ENCODE assay signal across 16 cellular contexts in genomic region chr1:22729921-22730320, GRCh38. TPM values are rescaled to one million over a fixed set of nuclear protein-coding genes. Genes with fewer than 3 reads are reported as not detected.
A peak's percentile ranks its signal among the peaks of the same experiment; 100 is the strongest.
DNase-seq lines count a peak whose midpoint lies in the region; TF ChIP-seq lines count a peak whose summit lies in the region.
"Had no signal": no experiment of that assay in that cellular context is flagged by ENCODE, and none has a peak within 500 bp of the region (broad histone marks: within the 10 kb centered on the region; RNA-seq: fewer than 3 reads in every experiment).

No MANE protein-coding gene starts in this region.

- H3K36me3 ChIP-seq in HEK293 (ENCODE audit: control insufficient read depth in 2 of 2, insufficient read depth in 1 of 2, low read length in 2 of 2), result no peaks in the 10 kb centered on the region
- no peaks in the 10 kb centered on the region for H3K36me3 ChIP-seq in vagina
- H3K36me3 ChIP-seq: SJSA1 had no signal

- H3K4me3 ChIP-seq in HEK293 (ENCODE audit: low read depth, low read length), result no peak overlapping the region
- H3K4me3 ChIP-seq in vagina, result no peak overlapping the region
- H3K4me3 ChIP-seq: SJSA1 had no signal

- intact Hi-C loops in vagina (cut with DNase I), result loop anchor here (1.0 kb wide), 1 partner anchor 38 kb away; no protein-coding TSS in a partner anchor
- intact Hi-C loops in activated naive CD4-positive, alpha-beta T cell treated with anti-CD3 and anti-CD28 coated beads for 36 hours (cut with micrococcal nuclease), result no loop called here

- H3K27ac ChIP-seq in HEK293 (ENCODE audit: extremely low read depth, low read depth, low read length), result no peak overlapping the region
- no peak overlapping the region for H3K27ac ChIP-seq in vagina
- H3K27ac ChIP-seq: SJSA1 had no signal

- CTCF ChIA-PET in HEK293 (lab: Yijun Ruan, JAX), result interaction anchor here (0.8 to 1.0 kb wide), 3 partner anchors 22 to 55 kb away, joined by 3 to 4 read pairs (median 3); no protein-coding TSS in a partner anchor
- CTCF ChIA-PET in activated naive CD4-positive, alpha-beta T cell treated with anti-CD3 and anti-CD28 coated beads for 36 hours (lab: Charles Lee), result no interaction called here

- TF ChIP-seq POLR2A in vagina (IDR thresholded peaks at IDR 0.05), result no peak

- H3K4me3 Mint-ChIP-seq in brain, result no peak overlapping the region
- H3K4me3 Mint-ChIP-seq in activated naive CD4-positive, alpha-beta T cell treated with anti-CD3 and anti-CD28 coated beads for 36 hours, result no peak overlapping the region
- H3K4me3 Mint-ChIP-seq: T-helper 1 cell treated with Interleukin-12 subunit alpha and Interleukin-12 subunit beta and Interleukin-4 antibody, amounts not matched to agents 30 μg/mL and 1 μg/mL, for 36 hours had no signal

- peak overlapping the region in 3 of 5 experiments; percentile 56 to 70 (median 64) for H3K27ac Mint-ChIP-seq in brain
- H3K27ac Mint-ChIP-seq in activated naive CD4-positive, alpha-beta T cell treated with anti-CD3 and anti-CD28 coated beads for 36 hours, result no peak overlapping the region
- H3K27ac Mint-ChIP-seq: T-helper 1 cell treated with Interleukin-12 subunit alpha and Interleukin-12 subunit beta and Interleukin-4 antibody, amounts not matched to agents 30 μg/mL and 1 μg/mL, for 36 hours had no signal

- TF ChIP-seq CTCF in HEK293 (tag by site-specific recombination; IDR thresholded peaks at IDR 0.05) (no peak), brain (conservative IDR thresholded peaks at IDR 0.05) (no peak), vagina (IDR thresholded peaks at IDR 0.05) (no peak)

- H3K27me3 ChIP-seq in vagina, result no peaks in the 10 kb centered on the region
- H3K27me3 ChIP-seq: SJSA1 had no signal

- H3K4me1 ChIP-seq in HEK293 (ENCODE audit: control insufficient read depth, insufficient read depth, low read length) (no peaks in the 10 kb centered on the region), vagina (peaks cover 9% of the 10 kb centered on the region)

- H3K9me3 ChIP-seq in HEK293 (ENCODE audit: control insufficient read depth, insufficient read depth, low read depth, low read length) (no peaks in the 10 kb centered on the region), vagina (no peaks in the 10 kb centered on the region)
- H3K9me3 ChIP-seq: Caco-2, SJSA1 had no signal

- DNase-seq in NCI-H1417 (lab: John Stamatoyannopoulos, UW) (peak in 2 of 3 experiments; percentile 67 to 83), NCI-H1417 treated with DMSO at 0.1 percent for 48 hours (lab: John Stamatoyannopoulos, UW) (no peak), NCI-H524 (lab: John Stamatoyannopoulos, UW) (peak; percentile 42 to 85), vagina (ENCODE audit: extremely low spot score in 2 of 2) (no peak)
- DNase-seq in stimulated activated CD4-positive, alpha-beta T cell treated with anti-CD3 and anti-CD28 coated beads, Interleukin-2, amount 100 ng/mL, for 24 hours, result no peak
- no peak for DNase-seq in activated naive CD4-positive, alpha-beta T cell treated with anti-CD3 and anti-CD28 coated beads for 36 hours
- DNase-seq: 8988T, Caco-2, H7, MM.1S, NCI-H2029 treated with DMSO at 0.1 percent for 48 hours, NCI-H446 treated with DMSO at 0.1 percent for 48 hours had no signal

- H3K4me1 Mint-ChIP-seq in brain, result peaks cover 72% of the 10 kb centered on the region
- H3K4me1 Mint-ChIP-seq in activated naive CD4-positive, alpha-beta T cell treated with anti-CD3 and anti-CD28 coated beads for 36 hours (ENCODE audit: low read depth), result no peaks in the 10 kb centered on the region

- no peaks in the 10 kb centered on the region for H3K27me3 Mint-ChIP-seq in brain
- peaks cover 2% of the 10 kb centered on the region for H3K27me3 Mint-ChIP-seq in activated naive CD4-positive, alpha-beta T cell treated with anti-CD3 and anti-CD28 coated beads for 36 hours (ENCODE audit: low read depth)

- H3K36me3 Mint-ChIP-seq in brain, result peaks cover 9% of the 10 kb centered on the region
- no peaks in the 10 kb centered on the region for H3K36me3 Mint-ChIP-seq in activated naive CD4-positive, alpha-beta T cell treated with anti-CD3 and anti-CD28 coated beads for 36 hours (ENCODE audit: low read depth)

- no peaks in the 10 kb centered on the region for H3K9me3 Mint-ChIP-seq in brain
- no peaks in the 10 kb centered on the region for H3K9me3 Mint-ChIP-seq in activated naive CD4-positive, alpha-beta T cell treated with anti-CD3 and anti-CD28 coated beads for 36 hours
- H3K9me3 Mint-ChIP-seq: T-helper 1 cell treated with Interleukin-12 subunit alpha and Interleukin-12 subunit beta and Interleukin-4 antibody, amounts not matched to agents 30 μg/mL and 1 μg/mL, for 36 hours had no signal

- POLR2A ChIA-PET in HEK293 (lab: Yijun Ruan, JAX), result no interaction called here

TF ChIP-seq in HEK293, 187 proteins besides CTCF, POLR2A, EP300 and RAD21:
- TF ChIP-seq ZIC2 (tag by site-specific recombination; IDR thresholded peaks at IDR 0.05), result peak; percentile 32
- peak; percentile 60 for TF ChIP-seq ZFHX2 (tag by site-specific recombination; conservative IDR thresholded peaks at IDR 0.05)
- TF ChIP-seq EGR2 (tag by site-specific recombination; IDR thresholded peaks at IDR 0.05; ENCODE audit: low read depth), result peak; percentile 67
- TF ChIP-seq ZBTB49 (tag by site-specific recombination; IDR thresholded peaks at IDR 0.05; ENCODE audit: low read depth), result no peak

RNA-seq across cellular contexts. Expression of gene EPHB2, which starts 19.3 kb away (rescaled TPM):
- polyA plus RNA-seq in brain (ENCODE audit: insufficient read depth, low read depth, low replicate concordance), result 29.6 TPM
- 3.9 TPM for total RNA-seq in vagina
- not detected for total RNA-seq in activated naive CD4-positive, alpha-beta T cell treated with anti-CD3 and anti-CD28 coated beads for 36 hours

Comparison
In these comparisons a context has a peak if more than half of its experiments do, and no peak if none do; other contexts are left out.
1. DNase-seq: peak in NCI-H1417 (2 of 3) and NCI-H524 (2 of 2); none in NCI-H1417 treated with DMSO at 0.1 percent for 48 hours (single experiment), stimulated activated CD4-positive, alpha-beta T cell treated with anti-CD3 and anti-CD28 coated beads, Interleukin-2, amount 100 ng/mL, for 24 hours (0 of 2), vagina (0 of 2) and activated naive CD4-positive, alpha-beta T cell treated with anti-CD3 and anti-CD28 coated beads for 36 hours (single experiment).